ENCODE assay signal across 9 cellular contexts in the genomic region with DNA sequence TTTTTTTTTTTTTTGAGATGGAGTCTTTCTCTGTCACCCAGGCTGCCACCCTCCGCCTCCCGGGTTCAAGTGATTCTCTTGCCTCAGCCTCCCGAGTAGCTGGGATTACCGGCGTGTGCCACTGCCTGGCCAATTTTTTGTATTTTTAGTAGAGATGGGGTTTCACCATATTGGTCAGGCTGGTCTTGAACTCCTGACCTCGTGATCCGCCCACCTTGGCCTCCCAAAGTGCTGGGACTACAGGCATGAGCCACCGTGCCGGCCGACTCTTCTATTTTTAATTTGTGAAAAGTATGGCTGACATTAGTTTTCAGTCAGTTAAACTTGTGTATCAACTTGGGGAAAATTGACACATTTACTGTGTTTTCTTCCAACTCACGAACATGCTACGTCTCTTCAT. TPM values are rescaled to one million over a fixed set of nuclear protein-coding genes. Genes with fewer than 3 reads are reported as not detected.
A peak's percentile ranks its signal among the peaks of the same experiment; 100 is the strongest.
DNase-seq lines count a peak whose midpoint lies in the region; TF ChIP-seq lines count a peak whose summit lies in the region.
"Not testable (repeated sequence)": the region's sequence is repeated elsewhere in the genome, so short reads cannot be mapped to it uniquely, and the experiment has no call there.
"Had no signal": no experiment of that assay in that cellular context is flagged by ENCODE, and none has a peak within 500 bp of the region (broad histone marks: within the 10 kb centered on the region; RNA-seq: fewer than 3 reads in every experiment).

No MANE protein-coding gene starts in this region.

- H3K4me1 Mint-ChIP-seq in osteocyte (ENCODE audit: unreplicated experiment): not testable (repeated sequence)

- not testable (repeated sequence) for H3K9me3 ChIP-seq in right atrium auricular region

- peak; percentile 11 for DNase-seq in right atrium auricular region (ENCODE audit: low spot score)
- DNase-seq in mesenteric fat pad (ENCODE audit: low spot score): peak; percentile 55
- DNase-seq in osteocyte (ENCODE audit: extremely low spot score, unreplicated experiment): peak; percentile 34
- DNase-seq in posterior vena cava (ENCODE audit: low spot score): peak; percentile 62

- H3K27me3 ChIP-seq in right atrium auricular region: not testable (repeated sequence)

- H3K27ac ChIP-seq in C4-2B (peak overlapping the region; percentile 27; the same call in 1 of the 2 replicates), VCaP (peak overlapping the region; percentile 21; the same call in 1 of the 2 replicates)
- H3K27ac ChIP-seq in right atrium auricular region: not testable (repeated sequence)

- not testable (repeated sequence) for H3K4me3 Mint-ChIP-seq in osteocyte (ENCODE audit: unreplicated experiment)

- H3K36me3 Mint-ChIP-seq in osteocyte (ENCODE audit: unreplicated experiment): not testable (repeated sequence)

- H3K36me3 ChIP-seq in right atrium auricular region: not testable (repeated sequence)

- H3K4me3 ChIP-seq in right atrium auricular region: not testable (repeated sequence)

- not testable (repeated sequence) for H3K4me1 ChIP-seq in right atrium auricular region

- not testable (repeated sequence) for H3K9me3 Mint-ChIP-seq in osteocyte (ENCODE audit: unreplicated experiment)

- not testable (repeated sequence) for TF ChIP-seq CTCF in C4-2B (conservative IDR thresholded peaks at IDR 0.05); VCaP (conservative IDR thresholded peaks at IDR 0.05); right atrium auricular region (IDR thresholded peaks at IDR 0.05); osteocyte (IDR thresholded peaks at IDR 0.05)

- H3K27me3 Mint-ChIP-seq in osteocyte (ENCODE audit: unreplicated experiment): peaks cover 27% of the 10 kb centered on the region

- not testable (repeated sequence) for H3K27ac Mint-ChIP-seq in osteocyte (ENCODE audit: unreplicated experiment)

- intact Hi-C loops in posterior vena cava (cut with DNase I): not testable (repeated sequence)

RNA-seq across cellular contexts. Expression of a gene that starts 53.6 kb away (rescaled TPM):
- total RNA-seq in right atrium auricular region (1 to 10 TPM; 2.1 to 7.2 TPM), mesenteric fat pad (23.0 TPM), osteocyte (not detected in 2 replicates), posterior vena cava (10 to 100 TPM in 1 of 2 donors, 1 to 10 TPM in 1; 9.8 to 14.7 TPM)
- total RNA-seq: A172, Caco-2, Calu3 had no signal

Comparison
In these comparisons a context has a peak if more than half of its experiments do, and no peak if none do; other contexts are left out.
1. DNase-seq: peak in every context shown above with its lines; median percentile 62 in posterior vena cava; 55 in mesenteric fat pad; 34 in osteocyte; 11 in right atrium auricular region.